12 cellular contexts compared by ENCODE assay signal in genomic region chr4:1204286-1204827, GRCh38. TPM values are rescaled to one million over a fixed set of nuclear protein-coding genes. Genes with fewer than 3 reads are reported as not detected.
DNase-seq lines count a peak whose midpoint lies in the region; ATAC-seq and TF ChIP-seq lines count a peak whose summit lies in the region.
"Had no signal": no experiment of that assay in that cellular context is flagged by ENCODE, and none has a peak within 500 bp of the region (broad histone marks: within the 10 kb centered on the region; RNA-seq: fewer than 3 reads in every experiment).

No MANE protein-coding gene starts in this region.

- peak overlapping the region; percentile 77 to 100 (median 93) for H3K27ac Mint-ChIP-seq in CD4-positive, alpha-beta memory T cell

- no peaks in the 10 kb centered on the region for H3K9me2 ChIP-seq in PC-9 (ENCODE audit: insufficient read depth)

- no peak for DNase-seq in CD4-positive, alpha-beta memory T cell
- DNase-seq in IMR-90 (no peak), colonic mucosa (peak; percentile 52), omental fat pad (ENCODE audit: low spot score) (peak; percentile 14), PC-9 (no peak), GDM1 (lab: John Stamatoyannopoulos, UW) (no peak), NCI-H510A (lab: John Stamatoyannopoulos, UW) (no peak)
- DNase-seq: COR-L47; KBM-7; stimulated activated CD4-positive, alpha-beta T cell treated with anti-CD3 and anti-CD28 coated beads, Interleukin-12 subunit alpha, Interleukin-12 subunit beta, amount 100 ng/mL, for 4 hours; T1000 had no signal

- no peaks in the 10 kb centered on the region for H3K27me3 Mint-ChIP-seq in CD4-positive, alpha-beta memory T cell

- in situ Hi-C loops in IMR-90 (cut with MboI; ENCODE audit: low sequenced_read_pairs): no loop called here

- H4K91ac ChIP-seq in IMR-90 (ENCODE audit: insufficient read depth, low read depth, low read length): peak overlapping the region; percentile 57

- peak overlapping the region; percentile 56 for H2BK20ac ChIP-seq in IMR-90 (ENCODE audit: low read depth, low read length)

- H2BK15ac ChIP-seq in IMR-90 (ENCODE audit: low read depth, low read length): peak overlapping the region; percentile 73; the same call in 1 of the 3 replicates

- H3K14ac ChIP-seq in IMR-90 (replicated peaks; ENCODE audit: low read depth, low read length): peak overlapping the region; percentile 43

- POLR2A ChIA-PET in CD4-positive, alpha-beta memory T cell (lab: Charles Lee; ENCODE audit: partially characterized antibody): interaction anchor here (1.4 to 6.9 kb wide), 3 partner anchors 12 to 45 kb away, joined by 6 to 79 read pairs (median 8); partner anchors contain the start of genes CTBP1 and SPON2
- POLR2A ChIA-PET in IMR-90 (lab: Charles Lee; ENCODE audit: unreplicated experiment): no interaction called here
- POLR2A ChIA-PET in PC-9 (lab: Charles Lee; ENCODE audit: unreplicated experiment): interaction anchor here (0.6 kb wide), 1 partner anchor 459 kb away, joined by 5 read pairs; no protein-coding TSS in a partner anchor

- CTCF ChIA-PET in CD4-positive, alpha-beta memory T cell (lab: Charles Lee; ENCODE audit: partially characterized antibody): interaction anchor here (0.7 to 3.4 kb wide), 8 partner anchors 14 to 90 kb away, joined by 3 to 25 read pairs (median 4); no protein-coding TSS in a partner anchor
- CTCF ChIA-PET in IMR-90 (lab: Yijun Ruan, JAX) (no interaction called here), PC-9 (lab: Charles Lee) (no interaction called here)

- peak overlapping the region in 1 of 2 experiments; percentile 50; a peak in 1 of 4 replicates for H4K8ac ChIP-seq in IMR-90 (ENCODE audit: low read depth in 2 of 2, low read length in 2 of 2)

- TF ChIP-seq POLR2A in IMR-90 (IDR thresholded peaks at IDR 0.05; ENCODE audit: low read depth, low read length): no peak

- H3K27ac ChIP-seq in CD4-positive, alpha-beta memory T cell (ENCODE audit: low read depth, low read length): no peak overlapping the region
- no peak overlapping the region for H3K27ac ChIP-seq in IMR-90 (ENCODE audit: insufficient read depth, low read length)
- H3K27ac ChIP-seq in colonic mucosa: peak overlapping the region; percentile 59
- H3K27ac ChIP-seq in PC-9: no peak overlapping the region

- H4K20me1 ChIP-seq in IMR-90 (ENCODE audit: insufficient read depth, low read length): no peaks in the 10 kb centered on the region
- no peaks in the 10 kb centered on the region for H4K20me1 ChIP-seq in PC-9 (ENCODE audit: insufficient read depth)

- H3K79me2 ChIP-seq in PC-9 (ENCODE audit: low read depth): no peaks in the 10 kb centered on the region

- H3K23ac ChIP-seq in IMR-90 (ENCODE audit: low read depth, low read length): no peak overlapping the region

- no peak for TF ChIP-seq CTCF in IMR-90 (conservative IDR thresholded peaks at IDR 0.05; ENCODE audit: low read depth, low read length)
- TF ChIP-seq CTCF in colonic mucosa (IDR thresholded peaks at IDR 0.05): no peak
- TF ChIP-seq CTCF in omental fat pad (IDR thresholded peaks at IDR 0.05): no peak
- TF ChIP-seq CTCF in PC-9 (conservative IDR thresholded peaks at IDR 0.05): no peak

- H3K56ac ChIP-seq in IMR-90 (ENCODE audit: extremely low read depth, insufficient read depth, low read length): no peak overlapping the region

- H3K4ac ChIP-seq in IMR-90 (ENCODE audit: low read depth, low read length): peak overlapping the region; percentile 44

- no peaks in the 10 kb centered on the region for H3F3A ChIP-seq in PC-9 (ENCODE audit: insufficient read depth, low read depth)

- intact Hi-C loops in CD4-positive, alpha-beta memory T cell (cut with micrococcal nuclease): no loop called here
- intact Hi-C loops in IMR-90 (cut with micrococcal nuclease) (loop anchor here (5.0 kb wide), 1 partner anchor 37 kb away; no protein-coding TSS in a partner anchor), colonic mucosa (cut with DNase I) (no loop called here), PC-9 (cut with micrococcal nuclease; ENCODE audit: unreplicated experiment) (no loop called here)

- H3K4me1 ChIP-seq in CD4-positive, alpha-beta memory T cell (ENCODE audit: insufficient read depth, low read length): peaks cover 62% of the 10 kb centered on the region
- H3K4me1 ChIP-seq in IMR-90 (ENCODE audit: control insufficient read depth, insufficient read depth, low read length) (peaks cover 53% of the 10 kb centered on the region), colonic mucosa (peaks cover 36% of the 10 kb centered on the region), PC-9 (replicated peaks; ENCODE audit: insufficient read depth) (no peaks in the 10 kb centered on the region)

- H3K4me2 ChIP-seq in IMR-90 (ENCODE audit: low read depth, low read length) (no peak overlapping the region), PC-9 (no peak overlapping the region)

- H3K9me3 ChIP-seq in CD4-positive, alpha-beta memory T cell (ENCODE audit: control insufficient read depth in 1 of 2, low read length in 2 of 2): no peaks in the 10 kb centered on the region
- no peaks in the 10 kb centered on the region for H3K9me3 ChIP-seq in IMR-90 (ENCODE audit: control insufficient read depth, insufficient read depth, low read length)
- H3K9me3 ChIP-seq in colonic mucosa: no peaks in the 10 kb centered on the region
- H3K9me3 ChIP-seq in PC-9 (ENCODE audit: insufficient read depth, low read depth): no peaks in the 10 kb centered on the region

- no peaks in the 10 kb centered on the region for H3K36me3 ChIP-seq in CD4-positive, alpha-beta memory T cell (ENCODE audit: insufficient read depth, low read length)
- H3K36me3 ChIP-seq in IMR-90 (ENCODE audit: control insufficient read depth, insufficient read depth, low read length) (peaks cover 3% of the 10 kb centered on the region; the same call in 1 of the 2 replicates), colonic mucosa (no peaks in the 10 kb centered on the region), PC-9 (ENCODE audit: low read depth) (no peaks in the 10 kb centered on the region)

- ATAC-seq in IMR-90 (ENCODE audit: low read depth) (no peak), omental fat pad (ENCODE audit: low FRiP score) (no peak)
- ATAC-seq: esophagus mucosa had no signal

- peaks cover 36% of the 10 kb centered on the region for H3K9me1 ChIP-seq in IMR-90 (ENCODE audit: insufficient read depth, low read length)

- no peaks in the 10 kb centered on the region for H3K27me3 ChIP-seq in CD4-positive, alpha-beta memory T cell (ENCODE audit: insufficient read depth, low read length)
- H3K27me3 ChIP-seq in IMR-90 (ENCODE audit: control insufficient read depth, insufficient read depth, low read length) (no peaks in the 10 kb centered on the region), colonic mucosa (no peaks in the 10 kb centered on the region), PC-9 (ENCODE audit: insufficient read depth, low read depth) (0 out of 2 replicates have a peak, but pooled peaks cover 6% of the 10 kb centered on the region)

- TF ChIP-seq RAD21 in IMR-90 (IDR thresholded peaks at IDR 0.05; ENCODE audit: low read length): no peak

- H3K4me3 ChIP-seq in CD4-positive, alpha-beta memory T cell (ENCODE audit: low read length in 2 of 2): no peak overlapping the region
- H3K4me3 ChIP-seq in IMR-90 (ENCODE audit: insufficient read depth, low read depth, low read length) (no peak overlapping the region), colonic mucosa (peak overlapping the region; percentile 1), PC-9 (no peak overlapping the region)

- 85% methylated on average over 13 of the region's 21 CpGs; no CpG with 5 or more reads in 1 of the 2 experiments for whole genome bisulfite sequencing in IMR-90 (ENCODE audit: extremely low coverage in 2 of 2, insufficient read length in 1 of 2), 2 experiments

- H2BK5ac ChIP-seq in IMR-90 (ENCODE audit: low read depth, low read length, poor library complexity, severe bottlenecking): peak overlapping the region; percentile 13

- dilution Hi-C loops in IMR-90 (cut with HindIII; ENCODE audit: low sequenced_read_pairs, unreplicated experiment): no loop called here

- BruUV-seq in IMR-90 (replicated peaks; lab: Mats Ljungman, UMichigan): no TSS peak
- BruUV-seq in PC-9 (replicated peaks; lab: Mats Ljungman, UMichigan): no TSS peak

- H3K9ac ChIP-seq in IMR-90 (ENCODE audit: low read depth, low read length) (no peak overlapping the region), colonic mucosa (ENCODE audit: low read depth in 2 of 2, low read length in 2 of 2) (peak overlapping the region in 1 of 2 donors; percentile 68)

- peak overlapping the region; percentile 6 for H2AK9ac ChIP-seq in IMR-90 (replicated peaks; ENCODE audit: low read depth, low read length, poor library complexity)

- H3K9me3 Mint-ChIP-seq in CD4-positive, alpha-beta memory T cell: peaks cover 0 to 2% (median 0%) of the 10 kb centered on the region in 8 donors

- H3K4me1 Mint-ChIP-seq in CD4-positive, alpha-beta memory T cell: peaks cover 25 to 63% (median 32%) of the 10 kb centered on the region in 4 donors

- peak overlapping the region; percentile 47; the same call in 1 of the 2 replicates for H2BK120ac ChIP-seq in IMR-90 (ENCODE audit: low read depth, low read length)

- H2AFZ ChIP-seq in IMR-90 (replicated peaks; ENCODE audit: low read length, poor library complexity) (no peak overlapping the region), PC-9 (no peak overlapping the region)

- peaks cover 0 to 2% of the 10 kb centered on the region in 2 donors for H3K36me3 Mint-ChIP-seq in CD4-positive, alpha-beta memory T cell

- H3K4me3 Mint-ChIP-seq in CD4-positive, alpha-beta memory T cell: peak overlapping the region in 4 of 8 donors; percentile 33 to 52 (median 42)

- peak overlapping the region; percentile 21 for H4K5ac ChIP-seq in IMR-90 (ENCODE audit: low read depth, low read length)

- peak overlapping the region; percentile 57 for H2AK5ac ChIP-seq in IMR-90 (ENCODE audit: low read depth, low read length)

- peaks cover 5 to 40% of the 10 kb centered on the region in 2 experiments; a peak in 2 of 4 replicates for H3K79me1 ChIP-seq in IMR-90 (ENCODE audit: low read depth in 1 of 2, low read length in 2 of 2)

- H3K18ac ChIP-seq in IMR-90 (ENCODE audit: low read depth, low read length): no peak overlapping the region

RNA-seq across cellular contexts. Expression of gene SPON2, which starts 32.0 kb away (rescaled TPM):
- total RNA-seq in CD4-positive, alpha-beta memory T cell: 1 to 10 TPM; 7.2 TPM
- 1 to 10 TPM; 5.4 to 8.4 TPM for polyA plus RNA-seq in CD4-positive, alpha-beta memory T cell
- total RNA-seq in IMR-90 (2012; rRNA removed) (21.1 and 21.7 TPM in 2 replicates), colonic mucosa (10 to 100 TPM; 22.0 to 22.4 TPM), omental fat pad (10 to 100 TPM; 14.2 to 99.5 (median 30.1) TPM), PC-9 (2021) (2.0 and 3.4 TPM in 2 replicates)
- 177 and 209 TPM in 2 replicates for polyA plus RNA-seq in IMR-90 (2012; rRNA removed)
- polyA plus RNA-seq in IMR-90 (2012; cell fraction: cytosol; rRNA removed): 208 and 420 TPM in 2 replicates
- 476 and 980 TPM in 2 replicates for polyA plus RNA-seq in IMR-90 (2012; cell fraction: nucleus; rRNA removed; ENCODE audit: low replicate concordance)

RNA-seq across cellular contexts. Expression of gene CTBP1, which starts 44.6 kb away (rescaled TPM):
- 100 to 1,000 TPM; 186 to 195 TPM for total RNA-seq in CD4-positive, alpha-beta memory T cell
- polyA plus RNA-seq in CD4-positive, alpha-beta memory T cell: 10 to 100 TPM; 39.3 to 79.0 TPM
- 147 TPM in 2 replicates for total RNA-seq in IMR-90 (2012; rRNA removed)
- polyA plus RNA-seq in IMR-90 (2012; rRNA removed): 212 and 237 TPM in 2 replicates
- polyA plus RNA-seq in IMR-90 (2012; cell fraction: cytosol; rRNA removed): 167 and 315 TPM in 2 replicates
- 377 and 892 TPM in 2 replicates for polyA plus RNA-seq in IMR-90 (2012; cell fraction: nucleus; rRNA removed; ENCODE audit: low replicate concordance)
- 100 to 1,000 TPM; 137 to 200 TPM for total RNA-seq in colonic mucosa
- 100 to 1,000 TPM; 102 to 137 (median 132) TPM for total RNA-seq in omental fat pad
- 153 and 184 TPM in 2 replicates for total RNA-seq in PC-9 (2021)

Comparison
In these comparisons a context has a peak if more than half of its experiments do, and no peak if none do; other contexts are left out.
1. DNase-seq: peak in colonic mucosa (single experiment) and omental fat pad (single experiment); none in CD4-positive, alpha-beta memory T cell (0 of 5), IMR-90 (single experiment), PC-9 (0 of 2), GDM1 (single experiment) and NCI-H510A (single experiment).